ENCODE assay signal across 10 cellular contexts in the genomic region with DNA sequence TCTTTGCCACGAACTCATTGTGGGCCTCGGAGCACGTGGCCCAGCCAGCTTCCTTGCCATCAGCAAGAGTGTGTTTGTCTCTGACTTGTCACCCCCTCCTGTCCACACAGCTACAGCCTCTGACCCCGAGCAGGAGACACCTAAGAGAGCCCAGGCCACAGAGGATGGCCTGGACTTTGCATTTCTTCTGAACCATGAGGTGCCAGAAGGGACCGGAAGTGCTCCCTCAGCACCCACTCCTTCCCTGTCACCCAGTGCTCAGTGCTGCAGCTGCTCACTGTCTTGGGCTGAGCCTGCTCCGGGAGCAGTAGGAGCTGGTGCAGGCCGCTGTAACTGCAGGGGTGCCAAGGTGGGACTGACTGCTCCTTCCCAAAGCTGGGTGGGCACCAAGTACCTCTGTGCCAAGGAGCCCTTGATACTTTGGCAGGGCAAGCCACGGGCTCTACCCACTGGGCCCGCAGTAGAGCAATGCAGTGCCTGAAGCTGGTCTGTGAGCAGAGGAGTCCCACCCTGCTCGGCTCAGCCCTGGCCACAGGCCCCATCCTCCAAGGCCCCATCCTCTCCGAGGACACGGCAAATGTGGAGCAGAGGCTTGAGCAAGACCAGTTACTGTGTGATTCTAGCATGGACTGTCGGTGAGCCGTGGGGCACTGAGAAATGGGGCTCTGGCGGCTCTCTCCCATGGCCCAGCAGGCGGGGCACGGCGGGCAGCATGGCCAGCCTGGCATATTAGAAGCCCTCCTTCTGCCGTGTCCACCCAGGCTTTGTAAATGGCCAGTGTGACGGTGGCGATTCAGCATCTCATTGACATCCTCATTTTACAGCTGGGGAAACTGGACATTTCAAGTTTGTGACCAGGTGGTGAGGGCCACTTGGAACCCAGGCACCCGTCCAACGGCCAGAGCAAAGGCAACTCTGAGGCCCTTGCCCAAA. TPM values are rescaled to one million over a fixed set of nuclear protein-coding genes. Genes with fewer than 3 reads are reported as not detected.
DNase-seq lines count a peak whose midpoint lies in the region; ATAC-seq and TF ChIP-seq lines count a peak whose summit lies in the region.
"Had no signal": no experiment of that assay in that cellular context is flagged by ENCODE, and none has a peak within 500 bp of the region (broad histone marks: within the 10 kb centered on the region; RNA-seq: fewer than 3 reads in every experiment).

No MANE protein-coding gene starts in this region.

- POLR2A ChIA-PET in CD8-positive, alpha-beta T cell (lab: Charles Lee): interaction anchor here (0.9 to 15.2 kb wide), 11 partner anchors 9 to 165 kb away, joined by 3 to 426 read pairs (median 6); a partner anchor contains a TSS

- BruUV-seq in mammary epithelial cell (replicated peaks; lab: Mats Ljungman, UMichigan): no TSS peak

- peaks cover 59% of the 10 kb centered on the region for H3K36me3 Mint-ChIP-seq in CD8-positive, alpha-beta T cell

- H3K27ac Mint-ChIP-seq in CD8-positive, alpha-beta T cell: peak overlapping the region; percentile 95

- peaks cover 96% of the 10 kb centered on the region for H3K79me2 ChIP-seq in mammary epithelial cell (ENCODE audit: insufficient read depth, low read length)

- no peak for TF ChIP-seq POLR2A in Peyer's patch (IDR thresholded peaks at IDR 0.05)

- intact Hi-C loops in CD8-positive, alpha-beta T cell (cut with DNase I, micrococcal nuclease): no loop called here
- intact Hi-C loops in posterior vena cava (cut with DNase I): loop anchor here in 1 of 2 donors (5.0 kb wide), 1 partner anchor 120 kb away; a partner anchor contains a TSS
- intact Hi-C loops in mammary epithelial cell (cut with micrococcal nuclease): no loop called here

- no peaks in the 10 kb centered on the region for H3K9me3 ChIP-seq in CD8-positive, alpha-beta T cell (ENCODE audit: low read length)
- H3K9me3 ChIP-seq in Peyer's patch (no peaks in the 10 kb centered on the region), mammary epithelial cell (replicated peaks; ENCODE audit: insufficient read depth, low read length) (no peaks in the 10 kb centered on the region)

- no peak for TF ChIP-seq CTCF in CD8-positive, alpha-beta T cell (IDR thresholded peaks at IDR 0.05)
- TF ChIP-seq CTCF in Peyer's patch (IDR thresholded peaks at IDR 0.05) (no peak), coronary artery (IDR thresholded peaks at IDR 0.05) (no peak), mammary epithelial cell (conservative IDR thresholded peaks at IDR 0.05 in 1 of 2, IDR thresholded peaks at IDR 0.05 in 1 of 2; ENCODE audit: extremely low read depth in 1 of 2, insufficient read depth in 1 of 2, low read depth in 1 of 2, low read length in 2 of 2) (no peak)

- dilution Hi-C loops in mammary epithelial cell (cut with HindIII; ENCODE audit: low sequenced_read_pairs): loop anchor here (5.0 kb wide), 1 partner anchor 45 kb away; no protein-coding TSS in a partner anchor

- H2AFZ ChIP-seq in mammary epithelial cell (ENCODE audit: low read depth, low read length): no peak overlapping the region
- H2AFZ ChIP-seq: hepatocyte had no signal

- peaks cover 94% of the 10 kb centered on the region for H3K4me1 ChIP-seq in CD8-positive, alpha-beta T cell (ENCODE audit: insufficient read depth, low read length)
- H3K4me1 ChIP-seq in Peyer's patch: peaks cover 27 to 100% (median 95%) of the 10 kb centered on the region in 4 donors
- peaks cover 28% of the 10 kb centered on the region for H3K4me1 ChIP-seq in mammary epithelial cell (ENCODE audit: insufficient read depth, low read length)

- in situ Hi-C loops in mammary epithelial cell (cut with MboI; ENCODE audit: low sequenced_read_pairs in 2 of 2): no loop called here

- CTCF ChIA-PET in CD8-positive, alpha-beta T cell (lab: Charles Lee): interaction anchor here (0.6 to 7.5 kb wide), 9 partner anchors 9 to 114 kb away, joined by 3 to 77 read pairs (median 4); a partner anchor contains a TSS
- CTCF ChIA-PET in mammary epithelial cell (lab: Charles Lee; ENCODE audit: low non-redundant PET): no interaction called here

- no peaks in the 10 kb centered on the region for H3K27me3 Mint-ChIP-seq in CD8-positive, alpha-beta T cell (ENCODE audit: low read depth)

- H3K4me2 ChIP-seq in mammary epithelial cell (ENCODE audit: insufficient read depth, low read depth, low read length): no peak overlapping the region
- H3K4me2 ChIP-seq: hepatocyte had no signal

- ATAC-seq in CD8-positive, alpha-beta T cell: no peak
- no peak for ATAC-seq in HG02973 (IDR thresholded peaks at IDR 0.05; ENCODE audit: unreplicated experiment)

- DNase-seq in CD8-positive, alpha-beta T cell: peak in 1 of 7 experiments; percentile 32
- peak; percentile 49 to 64 (median 62) for DNase-seq in Peyer's patch
- no peak for DNase-seq in coronary artery (ENCODE audit: low spot score)
- DNase-seq in posterior vena cava (ENCODE audit: low spot score): peak; percentile 76
- DNase-seq in NCI-H510A (lab: John Stamatoyannopoulos, UW): no peak
- DNase-seq in SKM-1 treated with dmso at 0.1 percent for 144 hours (lab: John Stamatoyannopoulos, UW; ENCODE audit: unreplicated experiment): no peak
- no peak for DNase-seq in mammary epithelial cell
- DNase-seq: NCI-H446 had no signal

- peak overlapping the region; percentile 94 for H3K4me3 Mint-ChIP-seq in CD8-positive, alpha-beta T cell

- H3K27ac ChIP-seq in CD8-positive, alpha-beta T cell (ENCODE audit: low read depth, low read length): peak overlapping the region; percentile 58
- H3K27ac ChIP-seq in Peyer's patch: peak overlapping the region; percentile 57 to 100 (median 84)
- H3K27ac ChIP-seq in coronary artery: peak overlapping the region; percentile 59 to 91
- H3K27ac ChIP-seq in mammary epithelial cell (ENCODE audit: insufficient read depth, low read depth, low read length): no peak overlapping the region
- H3K27ac ChIP-seq: hepatocyte had no signal

- WGBS in mammary epithelial cell (ENCODE audit: low coverage, missing lambda C conversion rate): 87% methylated on average over 17 of the region's 23 CpGs

- H3K9ac ChIP-seq in mammary epithelial cell (ENCODE audit: insufficient read depth, low read length): no peak overlapping the region

- no peaks in the 10 kb centered on the region for H3K9me3 Mint-ChIP-seq in CD8-positive, alpha-beta T cell

- peak overlapping the region; percentile 85 for H3K4me3 ChIP-seq in CD8-positive, alpha-beta T cell (ENCODE audit: low read depth, low read length)
- H3K4me3 ChIP-seq in Peyer's patch (peak overlapping the region in 3 of 4 donors; percentile 7 to 92 (median 12)), coronary artery (peak overlapping the region; percentile 98), mammary epithelial cell (replicated peaks in 1 of 3; ENCODE audit: insufficient read depth in 1 of 3, low read depth in 2 of 3, low read length in 3 of 3) (no peak overlapping the region)
- H3K4me3 ChIP-seq: hepatocyte had no signal

- peaks cover 20% of the 10 kb centered on the region for H3K36me3 ChIP-seq in CD8-positive, alpha-beta T cell (ENCODE audit: insufficient read depth, low read length)
- H3K36me3 ChIP-seq in Peyer's patch: peaks cover 0 to 21% (median 0%) of the 10 kb centered on the region in 3 donors
- peaks cover 2% of the 10 kb centered on the region for H3K36me3 ChIP-seq in mammary epithelial cell (ENCODE audit: insufficient read depth, low read length)

- peaks cover 90% of the 10 kb centered on the region for H3K4me1 Mint-ChIP-seq in CD8-positive, alpha-beta T cell (ENCODE audit: low read depth)

- H3K27me3 ChIP-seq in CD8-positive, alpha-beta T cell (ENCODE audit: insufficient read depth, low read length): no peaks in the 10 kb centered on the region
- no peaks in the 10 kb centered on the region for H3K27me3 ChIP-seq in Peyer's patch
- no peaks in the 10 kb centered on the region for H3K27me3 ChIP-seq in mammary epithelial cell (ENCODE audit: insufficient read depth, low read length)
- H3K27me3 ChIP-seq: hepatocyte had no signal

- no peaks in the 10 kb centered on the region for H4K20me1 ChIP-seq in mammary epithelial cell (ENCODE audit: insufficient read depth, low read length)

RNA-seq across cellular contexts. Expression of a gene that starts 6.3 kb away (rescaled TPM):
- total RNA-seq in CD8-positive, alpha-beta T cell: 100 to 1,000 TPM; 356 to 371 TPM
- total RNA-seq in Peyer's patch: 100 to 1,000 TPM; 103 to 276 (median 163) TPM
- 10 to 100 TPM; 50.4 to 58.2 TPM for total RNA-seq in posterior vena cava
- 10 to 100 TPM; 31.7 to 55.4 TPM for total RNA-seq in mammary epithelial cell
- 37.8 TPM for polyA plus RNA-seq in mammary epithelial cell
- 81.3 TPM for polyA minus RNA-seq in mammary epithelial cell

RNA-seq across cellular contexts. Expression of a gene that starts 16.5 kb away (rescaled TPM):
- total RNA-seq in CD8-positive, alpha-beta T cell: 100 to 1,000 TPM; 152 TPM
- total RNA-seq in Peyer's patch (10 to 100 TPM; 25.4 to 97.4 (median 41.5) TPM), posterior vena cava (10 to 100 TPM; 40.7 to 42.8 TPM), mammary epithelial cell (10 to 100 TPM; 25.7 to 56.7 TPM)
- polyA plus RNA-seq in mammary epithelial cell: 29.0 TPM
- 34.7 TPM for polyA minus RNA-seq in mammary epithelial cell

RNA-seq across cellular contexts. Expression of a gene that starts 30.7 kb away (rescaled TPM):
- total RNA-seq in CD8-positive, alpha-beta T cell: 1 to 10 TPM; 5.9 to 9.9 TPM
- total RNA-seq in Peyer's patch: 100 to 1,000 TPM in 2 of 4 donors, 10 to 100 TPM in 2; 55.9 to 128 (median 99.9) TPM
- 10 to 100 TPM; 23.5 to 26.2 TPM for total RNA-seq in posterior vena cava
- 10 to 100 TPM; 47.0 to 86.9 TPM for total RNA-seq in mammary epithelial cell
- polyA plus RNA-seq in mammary epithelial cell: 34.8 TPM
- 21.2 TPM for polyA minus RNA-seq in mammary epithelial cell

Comparison
In these comparisons a context has a peak if more than half of its experiments do, and no peak if none do; other contexts are left out.
1. DNase-seq: peak in Peyer's patch (3 of 3) and posterior vena cava (single experiment); none in coronary artery (single experiment), NCI-H510A (single experiment), SKM-1 treated with dmso at 0.1 percent for 144 hours (single experiment) and mammary epithelial cell (single experiment).
2. H3K4me3 ChIP-seq: peak in CD8-positive, alpha-beta T cell (single experiment), Peyer's patch (3 of 4) and coronary artery (single experiment); none in mammary epithelial cell (0 of 3).